ENCODE assay signal across 13 cellular contexts in the genomic region with DNA sequence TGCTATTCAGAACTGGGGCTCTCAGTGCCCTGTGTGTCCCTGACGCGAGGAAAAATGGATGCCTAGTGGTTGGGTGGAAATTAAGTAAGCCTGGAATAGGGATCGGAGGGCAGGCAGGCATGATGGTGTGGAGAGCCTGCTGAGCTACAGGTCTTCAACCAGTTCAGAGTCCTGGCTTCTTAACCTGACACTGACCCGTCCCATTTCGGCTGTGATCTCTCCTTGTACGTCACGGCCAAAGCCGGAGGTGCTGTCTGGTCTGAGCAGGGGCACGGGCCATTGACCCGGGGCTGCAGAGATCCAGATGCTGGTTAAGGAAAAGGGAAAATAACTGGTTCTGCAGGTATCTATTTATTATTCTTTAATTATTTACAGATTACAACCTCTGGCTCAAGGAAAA. TPM values are rescaled to one million over a fixed set of nuclear protein-coding genes. Genes with fewer than 3 reads are reported as not detected.
A peak's percentile ranks its signal among the peaks of the same experiment; 100 is the strongest.
DNase-seq lines count a peak whose midpoint lies in the region; ATAC-seq and TF ChIP-seq lines count a peak whose summit lies in the region.
"Had no signal": no experiment of that assay in that cellular context is flagged by ENCODE, and none has a peak within 500 bp of the region (broad histone marks: within the 10 kb centered on the region; RNA-seq: fewer than 3 reads in every experiment).

No MANE protein-coding gene starts in this region.

- no TSS peak for BruUV-seq in IMR-90 (replicated peaks; lab: Mats Ljungman, UMichigan)

- TF ChIP-seq RAD21 in IMR-90 (IDR thresholded peaks at IDR 0.05; ENCODE audit: low read length), result no peak

- peak overlapping the region; percentile 68 for H2AK9ac ChIP-seq in IMR-90 (replicated peaks; ENCODE audit: low read depth, low read length, poor library complexity)

- no peak overlapping the region for H3K4me3 Mint-ChIP-seq in nephron progenitor cell
- H3K4me3 Mint-ChIP-seq: activated CD4-positive, alpha-beta T cell treated with anti-CD3 and anti-CD28 coated beads, Interleukin-2, amount 10 ng/mL, durations not matched to agents 7 days and 5 days; neural crest cell had no signal

- no peaks in the 10 kb centered on the region for H3K27me3 Mint-ChIP-seq in nephron progenitor cell (ENCODE audit: low read depth, poor library complexity)

- H3K27me3 ChIP-seq in IMR-90 (ENCODE audit: control insufficient read depth, insufficient read depth, low read length), result no peaks in the 10 kb centered on the region
- no peaks in the 10 kb centered on the region for H3K27me3 ChIP-seq in endocrine pancreas (ENCODE audit: control insufficient read depth, insufficient read depth, low read length)

- peaks cover 27% of the 10 kb centered on the region for H3K36me3 ChIP-seq in IMR-90 (ENCODE audit: control insufficient read depth, insufficient read depth, low read length)
- no peaks in the 10 kb centered on the region for H3K36me3 ChIP-seq in endocrine pancreas (ENCODE audit: control insufficient read depth, insufficient read depth, low read length)

- no peak for TF ChIP-seq POLR2A in IMR-90 (IDR thresholded peaks at IDR 0.05; ENCODE audit: low read depth, low read length)

- no peaks in the 10 kb centered on the region for H3K9me3 Mint-ChIP-seq in nephron progenitor cell
- H3K9me3 Mint-ChIP-seq: activated CD4-positive, alpha-beta T cell treated with anti-CD3 and anti-CD28 coated beads, Interleukin-2, amount 10 ng/mL, durations not matched to agents 7 days and 5 days; activated T-helper 2 cell treated with anti-CD3 and anti-CD28 coated beads, Interferon-gamma antibody, Interleukin-2, Interleukin-4, amounts not matched to agents 10 μg/mL and 5 μg/mL and 100 μg/mL, durations not matched to agents 14 hours and 24 hours and 36 hours; neural crest cell had no signal

- H2AK5ac ChIP-seq in IMR-90 (ENCODE audit: low read depth, low read length), result peak overlapping the region; percentile 90

- H3K27ac Mint-ChIP-seq in nephron progenitor cell, result peak overlapping the region; percentile 58
- H3K27ac Mint-ChIP-seq: activated CD4-positive, alpha-beta T cell treated with anti-CD3 and anti-CD28 coated beads, Interleukin-2, amount 10 ng/mL, durations not matched to agents 7 days and 5 days; activated T-helper 2 cell treated with anti-CD3 and anti-CD28 coated beads, Interferon-gamma antibody, Interleukin-2, Interleukin-4, amounts not matched to agents 10 μg/mL and 5 μg/mL and 100 μg/mL, durations not matched to agents 14 hours and 24 hours and 36 hours had no signal

- H3K4ac ChIP-seq in IMR-90 (ENCODE audit: low read depth, low read length), result peak overlapping the region; percentile 83

- peak overlapping the region; percentile 82 for H3K18ac ChIP-seq in IMR-90 (ENCODE audit: low read depth, low read length)

- H3K36me3 Mint-ChIP-seq in nephron progenitor cell (ENCODE audit: low read depth), result peaks cover 56% of the 10 kb centered on the region

- peak overlapping the region; percentile 66 for H4K5ac ChIP-seq in IMR-90 (ENCODE audit: low read depth, low read length)

- peak overlapping the region; percentile 95 for H2BK5ac ChIP-seq in IMR-90 (ENCODE audit: low read depth, low read length, poor library complexity, severe bottlenecking)

- no peaks in the 10 kb centered on the region for H3K9me3 ChIP-seq in IMR-90 (ENCODE audit: control insufficient read depth, insufficient read depth, low read length)
- no peaks in the 10 kb centered on the region for H3K9me3 ChIP-seq in endocrine pancreas (ENCODE audit: control insufficient read depth, low read length)

- H3K56ac ChIP-seq in IMR-90 (ENCODE audit: extremely low read depth, insufficient read depth, low read length), result 0 out of 2 replicates have a peak overlapping the region, but pooled peaks have one; percentile 20

- peak overlapping the region; percentile 89 for H2BK20ac ChIP-seq in IMR-90 (ENCODE audit: low read depth, low read length)

- H3K9me1 ChIP-seq in IMR-90 (ENCODE audit: insufficient read depth, low read length), result peaks cover 15% of the 10 kb centered on the region

- CTCF ChIA-PET in IMR-90 (lab: Yijun Ruan, JAX), result no interaction called here

- H3K4me3 ChIP-seq in IMR-90 (ENCODE audit: insufficient read depth, low read depth, low read length) (no peak overlapping the region), endocrine pancreas (ENCODE audit: control insufficient read depth, insufficient read depth, low read length) (peak overlapping the region; percentile 75)
- H3K4me3 ChIP-seq: PC-9 had no signal

- H2AFZ ChIP-seq in IMR-90 (replicated peaks; ENCODE audit: low read length, poor library complexity), result no peak overlapping the region
- H2AFZ ChIP-seq: PC-9 had no signal

- DNase-seq in IMR-90 (no peak), nephron progenitor cell (no peak), NCI-H2081 (lab: John Stamatoyannopoulos, UW) (no peak)
- no peak for DNase-seq in activated T-cell treated with anti-CD3 and anti-CD28 coated beads, Interleukin-2, amount 50 U/mL, for 1 hour
- DNase-seq: activated CD4-positive, alpha-beta T cell treated with anti-CD3 and anti-CD28 coated beads, Interleukin-2, amount 10 ng/mL, durations not matched to agents 7 days and 5 days; NCI-H1105; PC-9 had no signal

- H3K9ac ChIP-seq in IMR-90 (ENCODE audit: low read depth, low read length) (peak overlapping the region; percentile 22; the same call in 1 of the 2 replicates), endocrine pancreas (ENCODE audit: control insufficient read depth, insufficient read depth, low read length) (no peak overlapping the region)

- intact Hi-C loops in IMR-90 (cut with micrococcal nuclease), result no loop called here

- H2BK120ac ChIP-seq in IMR-90 (ENCODE audit: low read depth, low read length), result peak overlapping the region; percentile 81

- peaks cover 10 to 46% of the 10 kb centered on the region in 2 experiments for H3K79me1 ChIP-seq in IMR-90 (ENCODE audit: low read depth in 1 of 2, low read length in 2 of 2)

- no peak for TF ChIP-seq CTCF in 22Rv1 (IDR thresholded peaks at IDR 0.05)
- TF ChIP-seq CTCF in IMR-90 (conservative IDR thresholded peaks at IDR 0.05; ENCODE audit: low read depth, low read length), result no peak
- TF ChIP-seq CTCF in nephron progenitor cell (IDR thresholded peaks at IDR 0.05), result no peak

- POLR2A ChIA-PET in IMR-90 (lab: Charles Lee; ENCODE audit: unreplicated experiment), result interaction anchor here (0.6 kb wide), 2 partner anchors 125 to 516 kb away, joined by 3 read pairs; no protein-coding TSS in a partner anchor

- peak overlapping the region; percentile 81 for H3K27ac ChIP-seq in 22Rv1
- H3K27ac ChIP-seq in IMR-90 (ENCODE audit: insufficient read depth, low read length), result peak overlapping the region; percentile 97

- in situ Hi-C loops in IMR-90 (cut with MboI; ENCODE audit: low sequenced_read_pairs), result no loop called here

- ATAC-seq in IMR-90 (ENCODE audit: low read depth) (no peak), HG03175 (IDR thresholded peaks at IDR 0.05; ENCODE audit: unreplicated experiment) (no peak), HG03045 (IDR thresholded peaks at IDR 0.05; ENCODE audit: unreplicated experiment) (no peak)

- H3K4me2 ChIP-seq in IMR-90 (ENCODE audit: low read depth, low read length), result peak overlapping the region; percentile 21; the same call in 1 of the 2 replicates
- H3K4me2 ChIP-seq: PC-9 had no signal

- peak overlapping the region; percentile 49; the same call in 2 of the 3 replicates for H2BK15ac ChIP-seq in IMR-90 (ENCODE audit: low read depth, low read length)

- peaks cover 25% of the 10 kb centered on the region for H3K4me1 Mint-ChIP-seq in nephron progenitor cell

- H4K91ac ChIP-seq in IMR-90 (ENCODE audit: insufficient read depth, low read depth, low read length), result peak overlapping the region; percentile 81

- H4K20me1 ChIP-seq in IMR-90 (ENCODE audit: insufficient read depth, low read length), result no peaks in the 10 kb centered on the region

- H3K4me1 ChIP-seq in IMR-90 (ENCODE audit: control insufficient read depth, insufficient read depth, low read length) (peaks cover 31% of the 10 kb centered on the region), endocrine pancreas (ENCODE audit: control insufficient read depth, insufficient read depth, low read length) (peaks cover 64% of the 10 kb centered on the region)

- peak overlapping the region; percentile 85 for H3K14ac ChIP-seq in IMR-90 (replicated peaks; ENCODE audit: low read depth, low read length)

- dilution Hi-C loops in IMR-90 (cut with HindIII; ENCODE audit: low sequenced_read_pairs, unreplicated experiment), result no loop called here

- 100% methylated on average over 3 of the region's 10 CpGs; no CpG with 5 or more reads in 1 of the 2 experiments for WGBS in IMR-90 (ENCODE audit: extremely low coverage in 2 of 2, insufficient read length in 1 of 2), 2 experiments

- peak overlapping the region; percentile 78 to 84; a peak in 3 of 4 replicates for H4K8ac ChIP-seq in IMR-90 (ENCODE audit: low read depth in 2 of 2, low read length in 2 of 2)

- H3K23ac ChIP-seq in IMR-90 (ENCODE audit: low read depth, low read length), result peak overlapping the region; percentile 80

TF ChIP-seq in IMR-90, 13 proteins besides CTCF, POLR2A, EP300 and RAD21:
- TF ChIP-seq RCOR1 (IDR thresholded peaks at IDR 0.05; ENCODE audit: insufficient replicate concordance, low read length) (no peak), ELK1 (IDR thresholded peaks at IDR 0.05; ENCODE audit: borderline replicate concordance, low read depth, low read length) (no peak), CEBPB (IDR thresholded peaks at IDR 0.05; ENCODE audit: low read depth, low read length) (no peak), USF2 (IDR thresholded peaks at IDR 0.05; ENCODE audit: low read depth, low read length) (no peak), MAZ (IDR thresholded peaks at IDR 0.05; ENCODE audit: borderline replicate concordance, low read depth, low read length) (no peak), FOS (IDR thresholded peaks at IDR 0.05; ENCODE audit: low read depth, low read length) (no peak)

RNA-seq across cellular contexts. Expression of gene RHOBTB3, which starts 27.9 kb away (rescaled TPM):
- 356 and 447 TPM in 2 replicates for total RNA-seq in IMR-90 (2012; rRNA removed)
- polyA plus RNA-seq in IMR-90 (2012; rRNA removed), result 117 and 118 TPM in 2 replicates
- polyA plus RNA-seq in IMR-90 (2012; cell fraction: cytosol; rRNA removed), result 106 and 114 TPM in 2 replicates
- polyA plus RNA-seq in IMR-90 (2012; cell fraction: nucleus; rRNA removed; ENCODE audit: low replicate concordance), result 115 and 315 TPM in 2 replicates
